In the genomic region with DNA sequence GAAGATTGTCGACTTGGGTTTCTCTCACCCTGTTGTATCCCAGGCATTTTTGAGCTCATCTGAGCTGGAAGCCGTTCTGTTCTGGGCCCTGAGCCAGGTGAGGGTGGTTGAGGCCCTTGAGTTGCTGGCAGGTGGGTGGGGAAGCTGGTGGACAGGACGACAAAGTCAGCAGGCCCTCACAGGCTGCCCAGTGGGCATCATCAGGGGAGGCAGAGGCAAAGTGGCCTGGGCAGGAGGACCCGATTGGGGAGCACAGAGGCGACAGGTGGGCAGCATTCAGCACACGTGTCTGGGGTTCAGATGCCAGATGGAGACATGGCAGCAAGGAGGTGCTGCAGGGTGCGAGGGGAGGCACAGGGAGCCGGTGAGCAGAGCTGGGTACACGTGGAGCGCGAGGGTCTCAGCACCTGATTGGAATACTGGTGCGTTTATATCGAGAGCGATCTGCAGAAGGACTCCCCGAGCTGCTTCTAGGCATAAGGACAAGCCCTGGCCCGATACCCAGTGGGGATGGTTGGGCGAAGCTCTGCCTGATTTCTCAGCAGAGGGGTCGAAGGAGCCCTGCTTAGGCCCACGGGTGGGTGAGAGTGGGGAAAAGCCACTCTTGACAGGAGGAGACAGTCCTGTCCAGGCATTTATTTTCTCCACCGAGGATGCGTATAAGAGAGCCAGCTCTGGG, we compare ENCODE assay signal across 18 cellular contexts. TPM values are rescaled to one million over a fixed set of nuclear protein-coding genes. Genes with fewer than 3 reads are reported as not detected.
A peak's percentile ranks its signal among the peaks of the same experiment; 100 is the strongest.
DNase-seq lines count a peak whose midpoint lies in the region; ATAC-seq lines count a peak whose summit lies in the region.
"Had no signal": no experiment of that assay in that cellular context is flagged by ENCODE, and none has a peak within 500 bp of the region (broad histone marks: within the 10 kb centered on the region; RNA-seq: fewer than 3 reads in every experiment).

No MANE protein-coding gene starts in this region.

- no peak overlapping the region for H3K4ac ChIP-seq in trophoblast cell (ENCODE audit: low read depth, low read length)

- no peaks in the 10 kb centered on the region for H3K79me2 ChIP-seq in trophoblast cell (ENCODE audit: control insufficient read depth, insufficient read depth, low read length, poor library complexity)

- H3K4me3 ChIP-seq in trophoblast cell (ENCODE audit: low read depth, low read length): no peak overlapping the region
- H3K4me3 ChIP-seq: left ventricle myocardium inferior, Peyer's patch, tibial nerve had no signal

- no peak overlapping the region for H3K14ac ChIP-seq in trophoblast cell (ENCODE audit: low read length)

- no peak overlapping the region for H3K23ac ChIP-seq in trophoblast cell (ENCODE audit: low read length)

- no peak overlapping the region for H2BK12ac ChIP-seq in trophoblast cell (ENCODE audit: low read length)

- H2BK5ac ChIP-seq in trophoblast cell (ENCODE audit: low read depth, low read length, poor library complexity): no peak overlapping the region

- H4K8ac ChIP-seq in trophoblast cell (ENCODE audit: low read depth, low read length): no peak overlapping the region

- peaks cover 15% of the 10 kb centered on the region for H3K4me1 Mint-ChIP-seq in activated T-cell treated with anti-CD3 and anti-CD28 coated beads, Interleukin-2, amount 50 U/mL, for 24 hours (ENCODE audit: low read depth)
- peaks cover 1% of the 10 kb centered on the region for H3K4me1 Mint-ChIP-seq in activated T-cell treated with anti-CD3 and anti-CD28 coated beads, Interleukin-2, amount 50 U/mL, for 4 hours (ENCODE audit: low read depth)
- peaks cover 21% of the 10 kb centered on the region for H3K4me1 Mint-ChIP-seq in T-helper 17 cell

- no peak for DNase-seq in activated T-cell treated with anti-CD3 and anti-CD28 coated beads, Interleukin-2, amount 50 U/mL, for 24 hours
- DNase-seq in activated T-cell treated with anti-CD3 and anti-CD28 coated beads, Interleukin-2, amount 50 U/mL, for 4 hours: no peak
- peak; percentile 18 for DNase-seq in D341Med (ENCODE audit: low spot score)
- no peak for DNase-seq in T-helper 17 cell
- no peak for DNase-seq in trophoblast cell
- no peak for DNase-seq in hippocampal formation (lab: John Stamatoyannopoulos, UW)
- no peak for DNase-seq in AG08395 (ENCODE audit: low spot score)
- DNase-seq: activated CD4-positive, alpha-beta T cell treated with anti-CD3 and anti-CD28 coated beads for 4 hours; DMS53; effector CD4-positive, alpha-beta T cell; left ventricle myocardium inferior; NCI-H1436 treated with DMSO at 0.1 percent for 48 hours; NCI-H69 had no signal

- no peaks in the 10 kb centered on the region for H3K9me3 Mint-ChIP-seq in activated T-cell treated with anti-CD3 and anti-CD28 coated beads, Interleukin-2, amount 50 U/mL, for 24 hours
- no peaks in the 10 kb centered on the region for H3K9me3 Mint-ChIP-seq in activated T-cell treated with anti-CD3 and anti-CD28 coated beads, Interleukin-2, amount 50 U/mL, for 4 hours
- H3K9me3 Mint-ChIP-seq: activated naive CD4-positive, alpha-beta T cell treated with anti-CD3 and anti-CD28 coated beads, Interleukin-2, amount 50 U/mL, for 72 hours had no signal

- H3K36me3 Mint-ChIP-seq in activated T-cell treated with anti-CD3 and anti-CD28 coated beads, Interleukin-2, amount 50 U/mL, for 24 hours (ENCODE audit: low read depth): peaks cover 84% of the 10 kb centered on the region
- H3K36me3 Mint-ChIP-seq in activated T-cell treated with anti-CD3 and anti-CD28 coated beads, Interleukin-2, amount 50 U/mL, for 4 hours (ENCODE audit: insufficient read depth): peaks cover 36% of the 10 kb centered on the region
- H3K36me3 Mint-ChIP-seq in T-helper 17 cell (ENCODE audit: low read depth): peaks cover 8% of the 10 kb centered on the region

- peak overlapping the region; percentile 85 for H3K27ac Mint-ChIP-seq in activated T-cell treated with anti-CD3 and anti-CD28 coated beads, Interleukin-2, amount 50 U/mL, for 24 hours
- H3K27ac Mint-ChIP-seq in T-helper 17 cell: peak overlapping the region; percentile 79

- H3K4me2 ChIP-seq in trophoblast cell (ENCODE audit: low read length): no peak overlapping the region

- no CpG with 5 or more reads among the region's 21 CpGs for WGBS in trophoblast cell (ENCODE audit: extremely low coverage, insufficient coverage, insufficient read length)

- no peak overlapping the region for H3K18ac ChIP-seq in trophoblast cell (ENCODE audit: low read length)

- no peaks in the 10 kb centered on the region for H3K4me1 ChIP-seq in trophoblast cell (ENCODE audit: control insufficient read depth in 1 of 2, insufficient read depth in 2 of 2, low read length in 2 of 2)
- H3K4me1 ChIP-seq: left ventricle myocardium inferior, Peyer's patch, tibial nerve had no signal

- ATAC-seq in activated T-cell treated with anti-CD3 and anti-CD28 coated beads, Interleukin-2, amount 50 U/mL, for 4 hours: no peak
- ATAC-seq in T-helper 17 cell (no peak), HG03442 (IDR thresholded peaks at IDR 0.05; ENCODE audit: unreplicated experiment) (no peak)
- ATAC-seq: activated naive CD4-positive, alpha-beta T cell treated with anti-CD3 and anti-CD28 coated beads, Interleukin-2, amount 50 U/mL, for 72 hours had no signal

- H3K4me3 Mint-ChIP-seq in activated T-cell treated with anti-CD3 and anti-CD28 coated beads, Interleukin-2, amount 50 U/mL, for 24 hours: no peak overlapping the region
- no peak overlapping the region for H3K4me3 Mint-ChIP-seq in activated T-cell treated with anti-CD3 and anti-CD28 coated beads, Interleukin-2, amount 50 U/mL, for 4 hours
- no peak overlapping the region for H3K4me3 Mint-ChIP-seq in T-helper 17 cell

- H2BK120ac ChIP-seq in trophoblast cell (ENCODE audit: insufficient read depth, low read length, poor library complexity): no peak overlapping the region

- no peaks in the 10 kb centered on the region for H3K27me3 ChIP-seq in trophoblast cell (ENCODE audit: insufficient read depth, low read length)
- H3K27me3 ChIP-seq: Peyer's patch, tibial nerve had no signal

- no peaks in the 10 kb centered on the region for H3K27me3 Mint-ChIP-seq in activated T-cell treated with anti-CD3 and anti-CD28 coated beads, Interleukin-2, amount 50 U/mL, for 24 hours
- no peaks in the 10 kb centered on the region for H3K27me3 Mint-ChIP-seq in activated T-cell treated with anti-CD3 and anti-CD28 coated beads, Interleukin-2, amount 50 U/mL, for 4 hours (ENCODE audit: low read depth)
- H3K27me3 Mint-ChIP-seq in T-helper 17 cell: no peaks in the 10 kb centered on the region

- H3K27ac ChIP-seq in trophoblast cell (ENCODE audit: low read depth, low read length): no peak overlapping the region
- H3K27ac ChIP-seq: left ventricle myocardium inferior, Peyer's patch, tibial nerve had no signal

- H3K9me3 ChIP-seq in T-helper 17 cell (ENCODE audit: control insufficient read depth, low read length, poor library complexity, severe bottlenecking): no peaks in the 10 kb centered on the region
- peaks cover 2% of the 10 kb centered on the region for H3K9me3 ChIP-seq in trophoblast cell (ENCODE audit: insufficient read depth, low read depth, low read length)
- H3K9me3 ChIP-seq: left ventricle myocardium inferior, Peyer's patch, tibial nerve had no signal

- no peak overlapping the region for H2AK5ac ChIP-seq in trophoblast cell (ENCODE audit: low read length)

- no peak overlapping the region for H4K12ac ChIP-seq in trophoblast cell (ENCODE audit: low read depth, low read length)

- no peak overlapping the region for H2AFZ ChIP-seq in trophoblast cell (ENCODE audit: insufficient read depth, low read length, poor library complexity)

- no peaks in the 10 kb centered on the region for H3K79me1 ChIP-seq in trophoblast cell (ENCODE audit: low read length)

- H3K36me3 ChIP-seq in trophoblast cell (ENCODE audit: control insufficient read depth in 1 of 2, insufficient read depth in 2 of 2, low read length in 2 of 2): no peaks in the 10 kb centered on the region
- H3K36me3 ChIP-seq: left ventricle myocardium inferior, tibial nerve had no signal

- peak overlapping the region; percentile 65 for H3K9ac ChIP-seq in trophoblast cell (ENCODE audit: low read length)

- H4K91ac ChIP-seq in trophoblast cell (ENCODE audit: low read depth, low read length): no peak overlapping the region

RNA-seq across cellular contexts. Expression of gene SUSD3, which starts 49.0 kb away (rescaled TPM):
- 1 to 10 TPM; 7.7 to 9.5 (median 9.4) TPM for total RNA-seq in activated T-cell treated with anti-CD3 and anti-CD28 coated beads, Interleukin-2, amount 50 U/mL, for 4 hours
- 10 to 100 TPM; 47.2 to 62.3 TPM for total RNA-seq in T-helper 17 cell
- 0.37 and 0.44 TPM in 2 replicates for polyA plus RNA-seq in trophoblast cell (2013)
- total RNA-seq: myocyte had no signal

Comparison
In these comparisons a context has a peak if more than half of its experiments do, and no peak if none do; other contexts are left out.
1. RNA of gene SUSD3, which starts 49.0 kb away (total RNA-seq): 47.2 to 62.3 TPM in T-helper 17 cell; 7.7 to 9.5 TPM in activated T-cell treated with anti-CD3 and anti-CD28 coated beads, Interleukin-2, amount 50 U/mL, for 4 hours; every median in the first group is over 4 times any median in the second.